17 cellular contexts compared by ENCODE assay signal in the genomic region with DNA sequence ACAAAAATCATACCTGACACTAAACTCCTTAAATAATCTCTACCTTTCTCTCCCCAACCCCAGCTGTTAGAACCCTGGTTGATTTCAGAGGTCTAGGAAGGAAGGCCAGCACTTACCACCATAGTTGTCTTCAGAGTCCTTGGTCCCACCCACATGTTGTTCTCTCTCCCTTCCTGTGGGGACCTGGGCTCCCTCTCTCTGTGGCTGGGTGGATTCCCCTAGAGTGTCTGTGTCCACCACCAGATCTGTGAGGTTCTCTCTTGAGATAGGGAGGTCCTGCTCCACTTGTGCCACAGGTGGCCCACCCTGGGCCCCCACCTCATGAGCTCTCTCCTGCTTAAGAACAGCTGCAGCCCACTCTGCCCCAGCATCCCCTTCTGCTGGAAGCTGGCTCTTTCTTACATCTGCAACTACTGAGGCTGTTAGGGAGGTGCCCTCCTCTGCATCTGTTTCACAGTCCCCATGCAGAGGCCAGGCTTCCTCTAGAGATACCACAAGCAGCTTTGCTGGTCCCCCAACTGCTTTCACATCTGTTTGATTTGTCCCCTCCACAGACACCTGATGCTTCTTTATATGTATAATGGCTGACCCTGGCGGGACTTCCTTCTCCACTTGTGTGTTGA. TPM values are rescaled to one million over a fixed set of nuclear protein-coding genes. Genes with fewer than 3 reads are reported as not detected.
DNase-seq lines count a peak whose midpoint lies in the region; TF ChIP-seq lines count a peak whose summit lies in the region.
"Had no signal": no experiment of that assay in that cellular context is flagged by ENCODE, and none has a peak within 500 bp of the region (broad histone marks: within the 10 kb centered on the region; RNA-seq: fewer than 3 reads in every experiment).

No MANE protein-coding gene starts in this region.

- intact Hi-C loops in MCF 10A (cut with micrococcal nuclease) = no loop called here
- intact Hi-C loops in breast epithelium (cut with DNase I; ENCODE audit: low total_unique reads) = no loop called here

- BruUV-seq in MCF 10A (replicated peaks; lab: Mats Ljungman, UMichigan) = no TSS peak

- H3K4me3 Mint-ChIP-seq in MCF 10A (ENCODE audit: unreplicated experiment) (no peak overlapping the region), chondrocyte (ENCODE audit: unreplicated experiment) (no peak overlapping the region), osteocyte (ENCODE audit: unreplicated experiment) (no peak overlapping the region)

- H3K36me3 Mint-ChIP-seq in MCF 10A (ENCODE audit: insufficient read depth, unreplicated experiment) = peaks cover 61% of the 10 kb centered on the region
- peaks cover 39% of the 10 kb centered on the region for H3K36me3 Mint-ChIP-seq in chondrocyte (ENCODE audit: low read depth)
- peaks cover 46% of the 10 kb centered on the region for H3K36me3 Mint-ChIP-seq in osteocyte (ENCODE audit: unreplicated experiment)

- no peaks in the 10 kb centered on the region for H4K20me1 ChIP-seq in KMS-11 (ENCODE audit: insufficient read depth)

- H3K27ac Mint-ChIP-seq in MCF 10A (ENCODE audit: low read depth, unreplicated experiment) (peak overlapping the region; percentile 28), chondrocyte (ENCODE audit: unreplicated experiment) (no peak overlapping the region), osteocyte (ENCODE audit: unreplicated experiment) (no peak overlapping the region)

- H3K9me3 Mint-ChIP-seq in MCF 10A (ENCODE audit: unreplicated experiment) = no peaks in the 10 kb centered on the region
- no peaks in the 10 kb centered on the region for H3K9me3 Mint-ChIP-seq in chondrocyte (ENCODE audit: low read depth)
- no peaks in the 10 kb centered on the region for H3K9me3 Mint-ChIP-seq in osteocyte (ENCODE audit: unreplicated experiment)

- H3K4me1 ChIP-seq in breast epithelium = peaks cover 0 to 8% of the 10 kb centered on the region in 2 donors
- H3K4me1 ChIP-seq in KMS-11 (ENCODE audit: low read depth, poor library complexity, severe bottlenecking) = peaks cover 95% of the 10 kb centered on the region

- H3K36me3 ChIP-seq in breast epithelium (peaks cover 9% of the 10 kb centered on the region), KMS-11 (ENCODE audit: insufficient read depth) (no peaks in the 10 kb centered on the region; the same call in 1 of the 2 replicates)

- H3K9ac ChIP-seq in KMS-11 = no peak overlapping the region

- no peak overlapping the region for H3K4me3 ChIP-seq in breast epithelium
- no peak overlapping the region for H3K4me3 ChIP-seq in KMS-11 (IDR thresholded peaks at IDR 0.05; ENCODE audit: insufficient read depth, low read depth, low read length)
- H3K4me3 ChIP-seq: lung, tibial artery had no signal

- no peaks in the 10 kb centered on the region for H3K9me3 ChIP-seq in breast epithelium
- H3K9me3 ChIP-seq: tibial artery had no signal

- H3K27ac ChIP-seq in breast epithelium (no peak overlapping the region), KMS-11 (peak overlapping the region; percentile 59)
- H3K27ac ChIP-seq: tibial artery had no signal

- H3K79me2 ChIP-seq in KMS-11 (ENCODE audit: insufficient read depth, low read depth) = peaks cover 7% of the 10 kb centered on the region; the same call in 1 of the 2 replicates

- H3K4me1 Mint-ChIP-seq in MCF 10A (ENCODE audit: insufficient read depth, unreplicated experiment) (peaks cover 35% of the 10 kb centered on the region), chondrocyte (ENCODE audit: low read depth) (peaks cover 29% of the 10 kb centered on the region), osteocyte (ENCODE audit: unreplicated experiment) (peaks cover 20% of the 10 kb centered on the region)

- no peak overlapping the region for H2AFZ ChIP-seq in KMS-11 (ENCODE audit: low read depth)

- CTCF ChIA-PET in MCF 10A (lab: Yijun Ruan, JAX) = interaction anchor here (0.7 to 1.8 kb wide), 5 partner anchors 8 to 372 kb away, joined by 3 to 5 read pairs (median 3); no protein-coding TSS in a partner anchor

- H3K4me2 ChIP-seq in KMS-11 = peak overlapping the region; percentile 74

- POLR2A ChIA-PET in MCF 10A (lab: Yijun Ruan, JAX) = interaction anchor here (1.0 to 1.4 kb wide), 3 partner anchors 9 to 21 kb away, joined by 3 to 9 read pairs (median 4); a partner anchor contains a TSS

- H3K27me3 Mint-ChIP-seq in MCF 10A (ENCODE audit: insufficient read depth, unreplicated experiment) (no peaks in the 10 kb centered on the region), chondrocyte (ENCODE audit: low read depth) (no peaks in the 10 kb centered on the region), osteocyte (ENCODE audit: unreplicated experiment) (no peaks in the 10 kb centered on the region)
- H3K27me3 Mint-ChIP-seq: naive thymus-derived CD4-positive, alpha-beta T cell had no signal

- DNase-seq in MCF 10A (ENCODE audit: unreplicated experiment) (no peak), breast epithelium (ENCODE audit: low spot score in 2 of 2) (no peak), chondrocyte (ENCODE audit: low spot score) (peak; percentile 30), A172 (ENCODE audit: low spot score) (no peak), GDM1 (lab: John Stamatoyannopoulos, UW) (no peak), osteocyte (ENCODE audit: extremely low spot score, unreplicated experiment) (no peak), NCI-H446 (lab: John Stamatoyannopoulos, UW) (no peak)
- DNase-seq: DMS 273 treated with DMSO at 0.1 percent for 48 hours; KG1; naive thymus-derived CD4-positive, alpha-beta T cell; NCI-H1436; NCI-H510A; OCI-M1; retina; tibial artery had no signal

- H3K27me3 ChIP-seq in breast epithelium (no peaks in the 10 kb centered on the region), KMS-11 (ENCODE audit: insufficient read depth, low read depth) (no peaks in the 10 kb centered on the region)
- H3K27me3 ChIP-seq: tibial artery had no signal

- TF ChIP-seq CTCF in MCF 10A (IDR thresholded peaks at IDR 0.05; ENCODE audit: unreplicated experiment) = no peak
- no peak for TF ChIP-seq CTCF in breast epithelium (IDR thresholded peaks at IDR 0.05)
- TF ChIP-seq CTCF in KMS-11 (conservative IDR thresholded peaks at IDR 0.05; ENCODE audit: low read depth, low read length) = no peak
- TF ChIP-seq CTCF in chondrocyte (IDR thresholded peaks at IDR 0.05) = no peak
- TF ChIP-seq CTCF in osteocyte (IDR thresholded peaks at IDR 0.05) = no peak

- TF ChIP-seq POLR2A in breast epithelium (IDR thresholded peaks at IDR 0.05) = no peak

RNA-seq across cellular contexts. Expression of a gene that starts 5.2 kb away (rescaled TPM):
- total RNA-seq in MCF 10A (2022) (50.6 and 54.5 TPM in 2 replicates), breast epithelium (10 to 100 TPM in 2 of 3 donors, 1 to 10 TPM in 1; 8.5 to 14.9 (median 13.4) TPM), chondrocyte (25.5 to 33.5 TPM (median 33.1 TPM) in 3 replicates), osteocyte (37.7 and 40.1 TPM in 2 replicates)
- total RNA-seq in A172 (2014; rRNA removed; shearing (Covaris generic)) = 4.8 and 7.6 TPM in 2 replicates

RNA-seq across cellular contexts. Expression of a gene that starts 8.3 kb away (rescaled TPM):
- total RNA-seq in MCF 10A (2022) = 200 and 210 TPM in 2 replicates
- total RNA-seq in breast epithelium = 100 to 1,000 TPM; 189 to 269 (median 212) TPM
- total RNA-seq in chondrocyte = 681 to 975 TPM (median 692 TPM) in 3 replicates
- total RNA-seq in A172 (2014; rRNA removed; shearing (Covaris generic)) = 1,118 and 1,364 TPM in 2 replicates
- total RNA-seq in osteocyte = 725 and 729 TPM in 2 replicates

RNA-seq across cellular contexts. Expression of a gene that starts 21.1 kb away (rescaled TPM):
- total RNA-seq in MCF 10A (2022) = 3.8 and 5.3 TPM in 2 replicates
- total RNA-seq in breast epithelium = 1 to 10 TPM; 1.8 to 4.0 (median 2.3) TPM
- 18.6 to 26.3 TPM (median 20.0 TPM) in 3 replicates for total RNA-seq in chondrocyte
- total RNA-seq in A172 (2014; rRNA removed; shearing (Covaris generic)) = 13.2 and 14.0 TPM in 2 replicates
- 28.1 and 31.5 TPM in 2 replicates for total RNA-seq in osteocyte

RNA-seq across cellular contexts. Expression of a gene that starts 25.4 kb away (rescaled TPM):
- 66.9 and 74.7 TPM in 2 replicates for total RNA-seq in MCF 10A (2022)
- total RNA-seq in breast epithelium = 10 to 100 TPM; 18.3 to 41.6 (median 20.0) TPM
- 99.9 to 171 TPM (median 165 TPM) in 3 replicates for total RNA-seq in chondrocyte
- total RNA-seq in A172 (2014; rRNA removed; shearing (Covaris generic)) = 62.3 and 66.2 TPM in 2 replicates
- 134 and 135 TPM in 2 replicates for total RNA-seq in osteocyte

RNA-seq across cellular contexts. Expression of a gene that starts 30.6 kb away (rescaled TPM):
- total RNA-seq in MCF 10A (2022) (61.8 and 73.7 TPM in 2 replicates), breast epithelium (100 to 1,000 TPM in 2 of 3 donors, 10 to 100 TPM in 1; 80.5 to 171 (median 142) TPM), chondrocyte (66.8 to 72.7 TPM (median 69.1 TPM) in 3 replicates), osteocyte (86.8 and 88.1 TPM in 2 replicates)
- 163 and 165 TPM in 2 replicates for total RNA-seq in A172 (2014; rRNA removed; shearing (Covaris generic))
